ENCODE assay signal across 10 cellular contexts in genomic region chr2:39772086-39772811, GRCh38. TPM values are rescaled to one million over a fixed set of nuclear protein-coding genes. Genes with fewer than 3 reads are reported as not detected.
A peak's percentile ranks its signal among the peaks of the same experiment; 100 is the strongest.
DNase-seq lines count a peak whose midpoint lies in the region; TF ChIP-seq lines count a peak whose summit lies in the region.
"Had no signal": no experiment of that assay in that cellular context is flagged by ENCODE, and none has a peak within 500 bp of the region (broad histone marks: within the 10 kb centered on the region; RNA-seq: fewer than 3 reads in every experiment).

No MANE protein-coding gene starts in this region.

- H3K9me3 ChIP-seq in HUES64 (ENCODE audit: insufficient read depth, low read depth, low read length): no peaks in the 10 kb centered on the region
- H3K9me3 ChIP-seq in BE2C: peaks cover 3% of the 10 kb centered on the region; the same call in 1 of the 2 replicates
- H3K9me3 ChIP-seq: spleen had no signal

- H3K36me3 Mint-ChIP-seq in brain: peaks cover 63% of the 10 kb centered on the region

- H3K4me3 ChIP-seq in HUES64 (ENCODE audit: low read length) (0 out of 2 replicates have a peak overlapping the region, but pooled peaks have one; percentile 1), BE2C (ENCODE audit: low read depth, low read length) (no peak overlapping the region)
- H3K4me3 ChIP-seq: spleen had no signal

- in situ Hi-C loops in GM13976 (cut with MboI; ENCODE audit: low sequenced_read_pairs, unreplicated experiment): no loop called here

- H3K4me1 Mint-ChIP-seq in brain: peaks cover 34% of the 10 kb centered on the region

- H3K4me1 ChIP-seq in HUES64 (ENCODE audit: insufficient read depth, low read length) (peaks cover 20% of the 10 kb centered on the region), BE2C (no peaks in the 10 kb centered on the region)

- peak overlapping the region in 1 of 5 experiments; percentile 10 for H3K4me3 Mint-ChIP-seq in brain

- no peak for TF ChIP-seq CTCF in brain (conservative IDR thresholded peaks at IDR 0.05)
- no peak for TF ChIP-seq CTCF in GM13976 (IDR thresholded peaks at IDR 0.05; ENCODE audit: borderline replicate concordance, control extremely low read depth, extremely low read depth, insufficient read depth, missing control alignments)
- TF ChIP-seq CTCF in BE2C (IDR thresholded peaks at IDR 0.05; ENCODE audit: low read depth, low read length): no peak

- H3K9me3 Mint-ChIP-seq in brain: peaks cover 3 to 11% (median 4%) of the 10 kb centered on the region in 5 experiments

- 75% methylated on average over 3 of the region's 3 CpGs for WGBS in HUES64

- no peaks in the 10 kb centered on the region for H3K27me3 ChIP-seq in HUES64 (ENCODE audit: insufficient read depth, low read length)
- no peaks in the 10 kb centered on the region for H3K27me3 ChIP-seq in BE2C
- H3K27me3 ChIP-seq: spleen had no signal

- H3K27ac ChIP-seq in HUES64 (ENCODE audit: low read depth, low read length): peak overlapping the region; percentile 45; the same call in 1 of the 2 replicates

- H3K27ac Mint-ChIP-seq in brain: peak overlapping the region in 3 of 5 experiments; percentile 1 to 3 (median 2)

- H3K9ac ChIP-seq in HUES64 (ENCODE audit: low read depth, low read length): no peak overlapping the region

- H3K27me3 Mint-ChIP-seq in brain: no peaks in the 10 kb centered on the region

- peak; percentile 80 for DNase-seq in EH (ENCODE audit: low read depth)
- DNase-seq in myocyte (ENCODE audit: low read depth): peak; percentile 80
- DNase-seq in GM13976 (ENCODE audit: low spot score): no peak
- no peak for DNase-seq in glomerular visceral epithelial cell (ENCODE audit: extremely low spot score)
- no peak for DNase-seq in BE2C
- DNase-seq in DMS79 (lab: John Stamatoyannopoulos, UW): no peak
- DNase-seq: NCI-H2227 treated with DMSO at 0.1 percent for 48 hours, spleen had no signal

- H3K36me3 ChIP-seq in HUES64 (ENCODE audit: insufficient read depth, low read length) (peaks cover 57% of the 10 kb centered on the region), BE2C (peaks cover 44% of the 10 kb centered on the region)

RNA-seq across cellular contexts. Expression of gene THUMPD2, which starts 6.8 kb away (rescaled TPM):
- polyA plus RNA-seq in HUES64 (2013, experiment 1 of 2): 13.7 TPM
- polyA plus RNA-seq in HUES64 (2013, experiment 2 of 2): 13.8 TPM
- polyA plus RNA-seq in brain (ENCODE audit: insufficient read depth, low read depth, low replicate concordance): 1.7 TPM
- total RNA-seq in myocyte: 12.0 and 13.3 TPM in 2 replicates
- 10.0 TPM for polyA plus RNA-seq in myocyte (2012)
- 18.2 TPM for polyA plus RNA-seq in BE2C (2012; ENCODE audit: insufficient read depth, insufficient read length, low read depth)

Comparison
In these comparisons a context has a peak if more than half of its experiments do, and no peak if none do; other contexts are left out.
1. DNase-seq: peak in EH (single experiment) and myocyte (single experiment); none in GM13976 (single experiment), glomerular visceral epithelial cell (single experiment), BE2C (single experiment) and DMS79 (single experiment).